11 cellular contexts compared by ENCODE assay signal in the genomic region with DNA sequence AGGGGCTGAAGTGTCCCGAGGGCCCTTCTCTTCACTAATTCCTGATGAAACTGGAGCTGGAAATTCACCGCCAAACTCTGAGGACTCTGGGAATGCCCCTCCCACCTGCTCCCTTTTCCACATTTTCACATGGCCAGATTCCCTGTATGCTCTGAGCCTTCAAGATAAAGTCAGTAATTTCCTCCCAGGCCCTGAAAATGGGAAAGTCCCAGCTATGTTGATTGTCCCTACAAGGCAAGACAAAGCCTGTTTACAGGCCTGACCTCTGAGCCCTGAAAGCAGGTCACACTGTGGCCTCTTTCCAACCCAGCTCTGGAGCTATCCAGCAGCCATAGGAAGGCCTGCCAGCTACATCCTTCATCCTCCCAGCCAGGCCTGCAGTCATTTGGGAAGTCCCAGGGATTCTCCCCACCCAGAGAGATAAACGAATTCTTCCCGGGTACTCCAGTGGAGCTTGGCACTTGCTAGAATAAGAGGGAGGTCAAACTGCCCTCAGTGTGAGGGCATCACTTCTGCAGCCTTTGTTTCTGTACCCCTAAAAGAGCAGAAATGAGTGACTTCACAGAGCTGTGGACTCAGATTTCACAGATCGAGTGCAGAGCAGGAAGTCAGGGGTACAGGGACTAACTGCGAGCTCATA. TPM values are rescaled to one million over a fixed set of nuclear protein-coding genes. Genes with fewer than 3 reads are reported as not detected.
DNase-seq lines count a peak whose midpoint lies in the region; ATAC-seq and TF ChIP-seq lines count a peak whose summit lies in the region.
"Had no signal": no experiment of that assay in that cellular context is flagged by ENCODE, and none has a peak within 500 bp of the region (broad histone marks: within the 10 kb centered on the region; RNA-seq: fewer than 3 reads in every experiment).

No MANE protein-coding gene starts in this region.

- H3K27me3 ChIP-seq in neutrophil: no peaks in the 10 kb centered on the region

- H3K36me3 ChIP-seq in neutrophil: no peaks in the 10 kb centered on the region

- no peaks in the 10 kb centered on the region for H3K9me3 ChIP-seq in neutrophil

- DNase-seq in A172 (ENCODE audit: low spot score) (peak; percentile 55), RPMI7951 (ENCODE audit: low read depth) (peak; percentile 94), cardiac septum (ENCODE audit: low spot score) (peak; percentile 86), occipital lobe (lab: John Stamatoyannopoulos, UW) (no peak), NCI-H187 treated with DMSO at 0.1 percent for 48 hours (lab: John Stamatoyannopoulos, UW) (no peak)
- DNase-seq: activated CD4-positive, alpha-beta T cell treated with anti-CD3 and anti-CD28 coated beads, Interleukin-2, amount 10 ng/mL, durations not matched to agents 7 days and 5 days; NCI-H1105 treated with DMSO at 0.1 percent for 48 hours had no signal

- no peak for TF ChIP-seq CTCF in neutrophil (IDR thresholded peaks at IDR 0.05)

- peaks cover 54 to 70% of the 10 kb centered on the region in 2 experiments for H3K4me1 ChIP-seq in neutrophil (ENCODE audit: control insufficient read depth in 1 of 2, insufficient read depth in 1 of 2, low read depth in 1 of 2, low read length in 1 of 2)
- H3K4me1 ChIP-seq: A549 had no signal

- peak overlapping the region in 1 of 2 experiments; percentile 12 for H3K4me3 ChIP-seq in neutrophil (ENCODE audit: low read depth in 1 of 2, low read length in 1 of 2)
- H3K4me3 ChIP-seq: A549 had no signal

- peak overlapping the region; percentile 85 for H3K27ac ChIP-seq in neutrophil

- intact Hi-C loops in cardiac septum (cut with DNase I): loop anchor here (1.0 kb wide), 1 partner anchor 17 kb away; no protein-coding TSS in a partner anchor

- ATAC-seq in GM21825 (IDR thresholded peaks at IDR 0.05; ENCODE audit: unreplicated experiment): no peak
- ATAC-seq in HG02678 (IDR thresholded peaks at IDR 0.05; ENCODE audit: unreplicated experiment): no peak

RNA-seq across cellular contexts. Expression of gene CCL2, which starts 19.6 kb away (rescaled TPM):
- total RNA-seq in A172 (2014; rRNA removed; shearing (Covaris generic)): 26.2 and 27.3 TPM in 2 replicates
- total RNA-seq in RPMI7951 (2014; rRNA removed; shearing (Covaris generic)): 300 and 392 TPM in 2 replicates
- total RNA-seq in cardiac septum (42.3 TPM), occipital lobe (8.7 TPM)
- total RNA-seq: activated CD4-positive, alpha-beta T cell treated with anti-CD3 and anti-CD28 coated beads, Interleukin-2, amount 10 ng/mL, durations not matched to agents 7 days and 5 days had no signal

RNA-seq across cellular contexts. Expression of gene CCL7, which starts 34.5 kb away (rescaled TPM):
- not detected in 2 replicates for total RNA-seq in A172 (2014; rRNA removed; shearing (Covaris generic))
- 0.68 TPM in 1 of 2 replicates, not detected in the other for total RNA-seq in RPMI7951 (2014; rRNA removed; shearing (Covaris generic))
- total RNA-seq in cardiac septum: not detected
- not detected for total RNA-seq in occipital lobe
- total RNA-seq: activated CD4-positive, alpha-beta T cell treated with anti-CD3 and anti-CD28 coated beads, Interleukin-2, amount 10 ng/mL, durations not matched to agents 7 days and 5 days had no signal

RNA-seq across cellular contexts. Expression of gene CCL11, which starts 50.0 kb away (rescaled TPM):
- not detected in 2 replicates for total RNA-seq in A172 (2014; rRNA removed; shearing (Covaris generic))
- not detected in 2 replicates for total RNA-seq in RPMI7951 (2014; rRNA removed; shearing (Covaris generic))
- total RNA-seq in cardiac septum (3.2 TPM), occipital lobe (not detected)
- total RNA-seq: activated CD4-positive, alpha-beta T cell treated with anti-CD3 and anti-CD28 coated beads, Interleukin-2, amount 10 ng/mL, durations not matched to agents 7 days and 5 days had no signal

Comparison
In these comparisons a context has a peak if more than half of its experiments do, and no peak if none do; other contexts are left out.
1. DNase-seq: peak in A172 (single experiment), RPMI7951 (single experiment) and cardiac septum (single experiment); none in occipital lobe (single experiment) and NCI-H187 treated with DMSO at 0.1 percent for 48 hours (single experiment).